In the genomic region with DNA sequence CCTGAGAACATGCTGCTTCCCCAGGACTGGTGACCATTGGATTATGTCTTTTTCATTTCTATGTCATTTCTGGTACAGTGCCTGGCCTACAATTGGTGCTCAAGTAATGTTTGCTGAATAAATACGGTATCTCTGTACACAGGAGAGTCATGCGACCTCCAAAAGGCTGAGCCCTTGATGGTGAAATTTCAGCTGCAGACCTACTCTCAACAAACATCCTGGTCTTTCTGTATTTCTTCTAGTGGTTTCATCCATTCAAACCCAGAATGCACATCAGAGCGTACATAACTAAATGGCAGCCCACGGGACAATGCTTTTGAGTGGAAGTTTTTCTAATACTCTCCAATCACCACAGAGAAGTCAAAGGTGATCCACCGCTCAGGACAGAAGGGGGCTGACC, we compare ENCODE assay signal across 23 cellular contexts.
"Had no signal": no experiment of that assay in that cellular context is flagged by ENCODE, and none has a peak within 500 bp of the region (broad histone marks: within the 10 kb centered on the region; RNA-seq: fewer than 3 reads in every experiment).

No MANE protein-coding gene starts in this region.

- H3K4me1 ChIP-seq: Peyer's patch had no signal

- H3K27me3 ChIP-seq: body of pancreas, Peyer's patch, SJCRH30 had no signal

- ATAC-seq: activated CD8-positive, alpha-beta T cell treated with anti-CD3 and anti-CD28 coated beads for 36 hours; activated T-cell treated with anti-CD3 and anti-CD28 coated beads, Interleukin-2, amount 50 U/mL, for 72 hours; body of pancreas; T-helper 17 cell had no signal

- H3K27ac ChIP-seq: body of pancreas, Peyer's patch, RWPE1, SJCRH30 had no signal

- DNase-seq: activated B cell treated with CpG ODN at 0.5 μM for 24 hours; activated CD4-positive, alpha-beta T cell treated with anti-CD3 and anti-CD28 coated beads for 1 hour; activated CD4-positive, alpha-beta T cell treated with anti-CD3 and anti-CD28 coated beads, Interleukin-2, amount 50 U/mL, for 1 hour; activated CD8-positive, alpha-beta memory T cell treated with anti-CD3 and anti-CD28 coated beads, Interleukin-2, amount 50 U/mL, for 4 hours; activated CD8-positive, alpha-beta T cell treated with anti-CD3 and anti-CD28 coated beads for 36 hours; activated naive CD4-positive, alpha-beta T cell; activated T-cell treated with anti-CD3 and anti-CD28 coated beads, Interleukin-2, amount 50 U/mL, for 72 hours; aorta; body of pancreas; central memory CD4-positive, alpha-beta T cell; NCI-H1092 treated with DMSO at 0.1 percent for 48 hours; NCI-H1417 treated with DMSO at 0.1 percent for 48 hours; NCI-H1694; NCI-H2081; NCI-H510A treated with DMSO at 0.1 percent for 48 hours; NCI-H69; Peyer's patch; Right ventricle myocardium superior; SJCRH30; SW 1271; T-helper 17 cell; T-helper 9 cell had no signal

- H3K4me3 ChIP-seq: body of pancreas, Peyer's patch, SJCRH30 had no signal

- H3K9me3 ChIP-seq: body of pancreas, Peyer's patch, SJCRH30 had no signal

- H3K36me3 ChIP-seq: Peyer's patch, SJCRH30 had no signal
